Comparison of ENCODE assay signal across 8 cellular contexts in the genomic region with DNA sequence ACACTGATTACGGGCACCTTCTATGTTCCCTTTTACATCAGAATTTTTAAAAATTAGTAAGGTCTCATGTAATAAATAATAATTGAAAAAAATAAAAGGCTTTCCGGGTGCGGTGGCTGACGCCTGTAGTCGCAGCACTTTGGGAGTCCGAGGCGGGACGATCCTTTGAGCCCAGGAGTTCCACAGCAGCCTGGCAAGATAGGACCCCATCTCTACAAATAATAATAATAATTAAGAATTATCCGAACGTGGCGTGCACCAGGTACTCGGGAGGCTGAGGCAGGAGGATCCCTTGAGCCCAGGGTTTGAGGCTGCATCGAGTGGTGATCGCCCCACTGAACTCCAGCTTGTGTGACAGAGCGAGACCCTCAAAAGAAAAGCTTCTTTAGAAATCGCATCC. TPM values are rescaled to one million over a fixed set of nuclear protein-coding genes. Genes with fewer than 3 reads are reported as not detected.
A peak's percentile ranks its signal among the peaks of the same experiment; 100 is the strongest.
DNase-seq lines count a peak whose midpoint lies in the region; ATAC-seq and TF ChIP-seq lines count a peak whose summit lies in the region.

No MANE protein-coding gene starts in this region.

- no peak for TF ChIP-seq POLR2A in gastrocnemius medialis (IDR thresholded peaks at IDR 0.05)

- no peak for TF ChIP-seq CTCF in WERI-Rb-1 (IDR thresholded peaks at IDR 0.05; ENCODE audit: low read depth, low read length)
- TF ChIP-seq CTCF in foreskin keratinocyte (conservative IDR thresholded peaks at IDR 0.05): no peak
- no peak for TF ChIP-seq CTCF in gastrocnemius medialis (IDR thresholded peaks at IDR 0.05 in 4 of 5, conservative IDR thresholded peaks at IDR 0.05 in 1 of 5)

- peak overlapping the region; percentile 64 for H3K4me2 ChIP-seq in GM23248 (ENCODE audit: unreplicated experiment)

- peaks cover 30% of the 10 kb centered on the region for H3F3A ChIP-seq in GM23248 (ENCODE audit: insufficient read depth)

- H3K27ac ChIP-seq in GM23248: peak overlapping the region; percentile 48
- H3K27ac ChIP-seq in WERI-Rb-1: peak overlapping the region; percentile 66
- H3K27ac ChIP-seq in foreskin keratinocyte: peak overlapping the region; percentile 37
- H3K27ac ChIP-seq in gastrocnemius medialis: peak overlapping the region; percentile 85 to 92 (median 88)

- no peaks in the 10 kb centered on the region for H3K27me3 ChIP-seq in GM23248 (replicated peaks; ENCODE audit: insufficient read depth)
- H3K27me3 ChIP-seq in WERI-Rb-1 (ENCODE audit: insufficient read depth, low read depth, severe bottlenecking): no peaks in the 10 kb centered on the region
- H3K27me3 ChIP-seq in foreskin keratinocyte: no peaks in the 10 kb centered on the region
- no peaks in the 10 kb centered on the region for H3K27me3 ChIP-seq in gastrocnemius medialis

- no peak for ATAC-seq in foreskin keratinocyte
- no peak for ATAC-seq in gastrocnemius medialis
- ATAC-seq in HG03521 (IDR thresholded peaks at IDR 0.05; ENCODE audit: unreplicated experiment): no peak
- no peak for ATAC-seq in GM19324 (IDR thresholded peaks at IDR 0.05; ENCODE audit: low FRiP score, unreplicated experiment)

- in situ Hi-C loops in GM23248 (cut with MboI) (no loop called here), gastrocnemius medialis (cut with MboI; ENCODE audit: low sequenced_read_pairs in 4 of 4) (loop anchor here in 3 of 4 donors (5.0 to 10.0 kb wide), 4 partner anchors 50 to 333 kb away; partner anchors contain the start of genes TRMT10A (in 2 of the 3), DNAJB14 (in 1 of the 3) and H2AZ1 (in 1 of the 3))

- peak overlapping the region; percentile 91 for H3K9ac ChIP-seq in GM23248

- H3K4me3 ChIP-seq in GM23248: peak overlapping the region; percentile 83
- peak overlapping the region; percentile 53 for H3K4me3 ChIP-seq in WERI-Rb-1 (ENCODE audit: low read depth, low read length)
- H3K4me3 ChIP-seq in gastrocnemius medialis: peak overlapping the region; percentile 61 to 95 (median 87)

- H3K36me3 ChIP-seq in GM23248 (ENCODE audit: low read depth): peaks cover 25% of the 10 kb centered on the region
- H3K36me3 ChIP-seq in WERI-Rb-1: peaks cover 12% of the 10 kb centered on the region
- H3K36me3 ChIP-seq in gastrocnemius medialis: peaks cover 0 to 7% of the 10 kb centered on the region in 2 donors

- 89 to 92% methylated on average over 16 of the region's 16 CpGs for WGBS in GM23248 (ENCODE audit: low coverage in 1 of 2, low lambda C conversion rate in 2 of 2, missing lambda C conversion rate in 2 of 2), 2 experiments

- H3K9me2 ChIP-seq in GM23248 (ENCODE audit: insufficient read depth): no peaks in the 10 kb centered on the region

- intact Hi-C loops in gastrocnemius medialis (cut with DNase I; ENCODE audit: low total_unique reads): loop anchor here (1.0 to 10.0 kb wide), 3 partner anchors 54 to 960 kb away; no protein-coding TSS in a partner anchor

- no peak for DNase-seq in GM23248
- no peak for DNase-seq in WERI-Rb-1
- no peak for DNase-seq in foreskin keratinocyte
- no peak for DNase-seq in gastrocnemius medialis
- no peak for DNase-seq in AML-193 (lab: John Stamatoyannopoulos, UW)
- no peak for DNase-seq in iPS-NIHi7 (ENCODE audit: extremely low spot score)

- peak overlapping the region; percentile 84 for H2AFZ ChIP-seq in GM23248

- no peaks in the 10 kb centered on the region for H4K20me1 ChIP-seq in GM23248 (ENCODE audit: insufficient read depth)

- peaks cover 13% of the 10 kb centered on the region for H3K4me1 ChIP-seq in GM23248 (ENCODE audit: insufficient read depth)
- H3K4me1 ChIP-seq in foreskin keratinocyte: peaks cover 10% of the 10 kb centered on the region
- H3K4me1 ChIP-seq in gastrocnemius medialis: peaks cover 16 to 21% of the 10 kb centered on the region in 2 donors

- peaks cover 42% of the 10 kb centered on the region for H3K79me2 ChIP-seq in GM23248 (ENCODE audit: insufficient read depth)

- no peaks in the 10 kb centered on the region for H3K9me3 ChIP-seq in GM23248 (ENCODE audit: low read depth)
- no peaks in the 10 kb centered on the region for H3K9me3 ChIP-seq in WERI-Rb-1 (ENCODE audit: severe bottlenecking)
- no peaks in the 10 kb centered on the region for H3K9me3 ChIP-seq in gastrocnemius medialis

RNA-seq across cellular contexts. Expression of gene LAMTOR3, which starts 0.8 kb away (rescaled TPM):
- total RNA-seq in GM23248 (2014; rRNA removed; shearing (Covaris generic)): 47.0 and 68.1 TPM in 2 replicates
- polyA plus RNA-seq in GM23248 (2016; fragmentation: Nextera tagmentation; extraction: Ambion mirVana) (59.7 and 64.3 TPM in 2 replicates), foreskin keratinocyte (36.4 and 37.0 TPM in 2 replicates)
- total RNA-seq in foreskin keratinocyte (34.4 and 41.2 TPM in 2 replicates), gastrocnemius medialis (10 to 100 TPM; 20.8 to 31.1 (median 28.9) TPM)

RNA-seq across cellular contexts. Expression of gene DNAJB14, which starts 51.4 kb away (rescaled TPM):
- 30.4 and 43.8 TPM in 2 replicates for total RNA-seq in GM23248 (2014; rRNA removed; shearing (Covaris generic))
- polyA plus RNA-seq in GM23248 (2016; fragmentation: Nextera tagmentation; extraction: Ambion mirVana) (44.7 and 47.4 TPM in 2 replicates), foreskin keratinocyte (4.0 and 5.4 TPM in 2 replicates)
- total RNA-seq in foreskin keratinocyte (21.7 and 22.3 TPM in 2 replicates), gastrocnemius medialis (10 to 100 TPM; 14.2 to 26.9 (median 15.2) TPM)

RNA-seq across cellular contexts. Expression of gene H2AZ1, which starts 55.1 kb away (rescaled TPM):
- total RNA-seq in GM23248 (2014; rRNA removed; shearing (Covaris generic)): 189 and 327 TPM in 2 replicates
- polyA plus RNA-seq in GM23248 (2016; fragmentation: Nextera tagmentation; extraction: Ambion mirVana) (454 and 468 TPM in 2 replicates), foreskin keratinocyte (1,114 and 1,268 TPM in 2 replicates)
- total RNA-seq in foreskin keratinocyte (868 and 948 TPM in 2 replicates), gastrocnemius medialis (100 to 1,000 TPM; 176 to 316 (median 193) TPM)

Comparison
In these comparisons a context has a peak if more than half of its experiments do, and no peak if none do; other contexts are left out.
1. H3K27ac ChIP-seq: peak in every context shown above with its lines; median percentile 88 in gastrocnemius medialis; 66 in WERI-Rb-1; 48 in GM23248; 37 in foreskin keratinocyte.